Comparison of ENCODE assay signal across 9 cellular contexts in the genomic region with DNA sequence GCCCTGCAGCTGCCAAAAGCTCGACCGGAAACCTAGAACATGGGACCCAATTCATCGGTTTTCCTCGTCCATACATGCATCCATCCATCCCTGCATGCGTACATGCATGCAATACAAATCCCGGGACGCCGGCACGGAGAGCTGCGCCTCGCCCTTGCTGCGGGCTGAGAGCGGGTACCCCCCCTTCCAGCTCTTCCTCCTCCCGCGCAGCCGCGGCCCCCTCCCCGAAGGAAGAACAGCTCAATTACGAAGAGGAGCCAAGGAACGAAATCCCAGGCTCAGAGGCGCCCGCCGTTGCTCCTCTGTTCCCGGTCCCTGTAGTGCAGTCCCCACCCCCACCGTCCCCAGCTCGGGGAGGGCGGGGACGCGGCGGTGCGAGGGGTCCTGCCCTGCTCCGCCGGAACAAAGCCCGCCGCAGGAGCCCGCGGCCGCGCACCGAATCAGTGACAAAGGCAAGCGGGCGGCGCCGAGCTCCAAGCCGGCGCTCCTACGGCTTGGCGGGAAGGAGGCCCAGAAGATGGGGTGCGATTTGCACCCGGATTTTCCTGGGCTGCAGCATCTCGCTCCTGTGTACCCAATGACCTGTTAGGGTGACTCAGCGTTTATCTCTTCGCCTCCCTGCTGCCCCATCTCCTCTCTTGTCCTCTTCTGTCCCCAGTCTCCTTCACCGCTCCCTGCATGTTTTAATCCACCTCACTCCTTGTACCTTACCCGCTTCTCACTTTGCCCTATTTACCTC. TPM values are rescaled to one million over a fixed set of nuclear protein-coding genes. Genes with fewer than 3 reads are reported as not detected.
DNase-seq lines count a peak whose midpoint lies in the region; ATAC-seq and TF ChIP-seq lines count a peak whose summit lies in the region.
"Had no signal": no experiment of that assay in that cellular context is flagged by ENCODE, and none has a peak within 500 bp of the region (broad histone marks: within the 10 kb centered on the region; RNA-seq: fewer than 3 reads in every experiment).

No MANE protein-coding gene starts in this region.

- H3K9me3 ChIP-seq in HEK293 (ENCODE audit: control insufficient read depth, insufficient read depth, low read depth, low read length): no peaks in the 10 kb centered on the region

- POLR2A ChIA-PET in HEK293 (lab: Yijun Ruan, JAX): interaction anchor here (0.6 kb wide), 1 partner anchor 15 kb away, joined by 3 read pairs; no protein-coding TSS in a partner anchor
- POLR2A ChIA-PET in naive thymus-derived CD8-positive, alpha-beta T cell (lab: Charles Lee): no interaction called here

- H3K4me3 ChIP-seq in HEK293 (ENCODE audit: low read depth, low read length): peak overlapping the region; percentile 53

- H3K27me3 Mint-ChIP-seq in naive thymus-derived CD8-positive, alpha-beta T cell: peaks cover 47 to 82% (median 70%) of the 10 kb centered on the region in 5 donors

- H3K4me1 ChIP-seq in HEK293 (ENCODE audit: control insufficient read depth, insufficient read depth, low read length): peaks cover 29% of the 10 kb centered on the region

- peak overlapping the region; percentile 77; the same call in 1 of the 2 replicates for H3K27ac ChIP-seq in HEK293 (ENCODE audit: extremely low read depth, low read depth, low read length)

- no peaks in the 10 kb centered on the region for H3K36me3 ChIP-seq in HEK293 (ENCODE audit: control insufficient read depth in 2 of 2, insufficient read depth in 1 of 2, low read length in 2 of 2)

- H3K27ac Mint-ChIP-seq in naive thymus-derived CD8-positive, alpha-beta T cell: peak overlapping the region in 1 of 10 donors; percentile 34

- peaks cover 0 to 5% (median 0%) of the 10 kb centered on the region in 9 donors for H3K9me3 Mint-ChIP-seq in naive thymus-derived CD8-positive, alpha-beta T cell

- CTCF ChIA-PET in HEK293 (lab: Yijun Ruan, JAX): interaction anchor here (0.9 to 1.0 kb wide), 2 partner anchors 29 to 413 kb away, joined by 4 to 6 read pairs; no protein-coding TSS in a partner anchor

- H3K4me1 Mint-ChIP-seq in naive thymus-derived CD8-positive, alpha-beta T cell: peaks cover 8 to 29% (median 18%) of the 10 kb centered on the region in 4 donors

- peak in 8 of 14 donors; percentile 49 to 82 (median 68) for DNase-seq in C1 segment of cervical spinal cord (lab: John Stamatoyannopoulos, UW)
- DNase-seq in cerebellum (ENCODE audit: low spot score): peak; percentile 50
- no peak for DNase-seq in naive thymus-derived CD8-positive, alpha-beta T cell
- no peak for DNase-seq in activated effector memory CD4-positive, alpha-beta T cell treated with anti-CD3 and anti-CD28 coated beads, Interleukin-2, amount 50 U/mL, for 16 hours
- DNase-seq in foreskin melanocyte: no peak
- no peak for DNase-seq in NOMO-1 treated with dmso at 0.1 percent for 144 hours (lab: John Stamatoyannopoulos, UW; ENCODE audit: unreplicated experiment)
- DNase-seq: activated CD4-positive, alpha-beta T cell treated with anti-CD3 and anti-CD28 coated beads for 1 hour had no signal

- H3K4me3 Mint-ChIP-seq in naive thymus-derived CD8-positive, alpha-beta T cell: peak overlapping the region in 8 of 10 donors; percentile 39 to 81 (median 46)

- no peak for TF ChIP-seq CTCF in HEK293 (tag by site-specific recombination; IDR thresholded peaks at IDR 0.05)

- H3K36me3 Mint-ChIP-seq in naive thymus-derived CD8-positive, alpha-beta T cell: no peaks in the 10 kb centered on the region

- ATAC-seq in naive thymus-derived CD8-positive, alpha-beta T cell: no peak
- ATAC-seq in HG03571 (IDR thresholded peaks at IDR 0.05; ENCODE audit: unreplicated experiment): no peak

TF ChIP-seq in HEK293, 187 proteins besides CTCF, POLR2A, EP300 and RAD21 (continues in another document):
- TF ChIP-seq KLF9 (tag by site-specific recombination; IDR thresholded peaks at IDR 0.05; ENCODE audit: low read depth) (peak; percentile 51; the same call in 1 of the 2 replicates), ZBTB17 (tag by site-specific recombination; IDR thresholded peaks at IDR 0.05) (peak; percentile 62; the same call in 1 of the 2 replicates), YY2 (tag by site-specific recombination; IDR thresholded peaks at IDR 0.05) (no peak), ZNF341 (tag by site-specific recombination; IDR thresholded peaks at IDR 0.05; ENCODE audit: low read depth) (peak; percentile 85), GLIS2 (tag by site-specific recombination; IDR thresholded peaks at IDR 0.05) (peak; percentile 42; the same call in 1 of the 2 replicates), PATZ1 (tag by site-specific recombination; IDR thresholded peaks at IDR 0.05) (peak; percentile 50), ZBTB26 (tag by site-specific recombination; optimal IDR thresholded peaks at IDR 0.05) (peak; percentile 68), ZNF335 (tag by site-specific recombination; conservative IDR thresholded peaks at IDR 0.05) (peak; percentile 68), ZNF600 (tag by site-specific recombination; IDR thresholded peaks at IDR 0.05) (no peak), ZNF10 (tag by site-specific recombination; IDR thresholded peaks at IDR 0.05) (peak; percentile 55; the same call in 1 of the 2 replicates), WT1 (tag by site-specific recombination; IDR thresholded peaks at IDR 0.05) (0 out of 2 replicates have a peak, but pooled peaks have one; percentile 11), MZF1 (tag by site-specific recombination; IDR thresholded peaks at IDR 0.05; ENCODE audit: borderline replicate concordance) (no peak), SP3 (tag by site-specific recombination; IDR thresholded peaks at IDR 0.05) (peak; percentile 46; the same call in 1 of the 2 replicates), ZNF311 (tag by site-specific recombination; IDR thresholded peaks at IDR 0.05; ENCODE audit: borderline replicate concordance) (no peak), ZNF624 (tag by site-specific recombination; IDR thresholded peaks at IDR 0.05) (no peak), MEIS1 (CRISPR knock-in tag; IDR thresholded peaks at IDR 0.05; ENCODE audit: borderline replicate concordance) (no peak), ZEB2 (tag by site-specific recombination; IDR thresholded peaks at IDR 0.05) (peak; percentile 63; the same call in 1 of the 2 replicates), ZNF76 (tag by site-specific recombination; IDR thresholded peaks at IDR 0.05; ENCODE audit: borderline replicate concordance, low read depth) (no peak), ZNF398 (tag by site-specific recombination; IDR thresholded peaks at IDR 0.05) (peak; percentile 37; the same call in 1 of the 2 replicates), ZNF366 (tag by site-specific recombination; conservative IDR thresholded peaks at IDR 0.05) (0 out of 2 replicates have a peak, but pooled peaks have one; percentile 12), ZNF707 (tag by site-specific recombination; IDR thresholded peaks at IDR 0.05) (peak; percentile 84)
- TF ChIP-seq, protein P1, sequence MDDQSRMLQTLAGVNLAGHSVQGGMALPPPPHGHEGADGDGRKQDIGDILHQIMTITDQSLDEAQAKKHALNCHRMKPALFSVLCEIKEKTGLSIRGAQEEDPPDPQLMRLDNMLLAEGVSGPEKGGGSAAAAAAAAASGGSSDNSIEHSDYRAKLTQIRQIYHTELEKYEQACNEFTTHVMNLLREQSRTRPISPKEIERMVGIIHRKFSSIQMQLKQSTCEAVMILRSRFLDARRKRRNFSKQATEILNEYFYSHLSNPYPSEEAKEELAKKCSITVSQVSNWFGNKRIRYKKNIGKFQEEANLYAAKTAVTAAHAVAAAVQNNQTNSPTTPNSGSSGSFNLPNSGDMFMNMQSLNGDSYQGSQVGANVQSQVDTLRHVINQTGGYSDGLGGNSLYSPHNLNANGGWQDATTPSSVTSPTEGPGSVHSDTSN (CRISPR knock-in tag; IDR thresholded peaks at IDR 0.05): no peak

RNA-seq across cellular contexts. Expression of gene POU3F3, which starts 8.9 kb away (rescaled TPM):
- total RNA-seq in cerebellum: 30.7 TPM
- total RNA-seq in naive thymus-derived CD8-positive, alpha-beta T cell: not detected
- polyA plus RNA-seq in naive thymus-derived CD8-positive, alpha-beta T cell: not detected

Comparison
In these comparisons a context has a peak if more than half of its experiments do, and no peak if none do; other contexts are left out.
1. DNase-seq: peak in C1 segment of cervical spinal cord (8 of 14) and cerebellum (single experiment); none in naive thymus-derived CD8-positive, alpha-beta T cell (0 of 10), activated effector memory CD4-positive, alpha-beta T cell treated with anti-CD3 and anti-CD28 coated beads, Interleukin-2, amount 50 U/mL, for 16 hours (single experiment), foreskin melanocyte (single experiment) and NOMO-1 treated with dmso at 0.1 percent for 144 hours (single experiment).
2. RNA of gene POU3F3, which starts 8.9 kb away (total RNA-seq): 30.7 TPM in cerebellum (single experiment); not detected in naive thymus-derived CD8-positive, alpha-beta T cell; every median in the first group is over 10 times any median in the second.